ENCODE assay signal across 15 cellular contexts in genomic region chr1:21929951-21930615, GRCh38. TPM values are rescaled to one million over a fixed set of nuclear protein-coding genes. Genes with fewer than 3 reads are reported as not detected.
DNase-seq lines count a peak whose midpoint lies in the region; ATAC-seq and TF ChIP-seq lines count a peak whose summit lies in the region.
"Had no signal": no experiment of that assay in that cellular context is flagged by ENCODE, and none has a peak within 500 bp of the region (broad histone marks: within the 10 kb centered on the region; RNA-seq: fewer than 3 reads in every experiment).

No MANE protein-coding gene starts in this region.

- intact Hi-C loops in esophagus muscularis mucosa (cut with DNase I), result no loop called here

- H3K4me3 ChIP-seq in esophagus muscularis mucosa (no peak overlapping the region), upper lobe of left lung (no peak overlapping the region)

- WGBS in esophagus muscularis mucosa, result 52% methylated on average over 10 of the region's 10 CpGs
- WGBS in upper lobe of left lung, 2 donors, result 71 to 72% methylated on average over 10 of the region's 10 CpGs

- H3K27ac Mint-ChIP-seq in WTC11, result peak overlapping the region; percentile 83; the same call in 1 of the 2 replicates
- H3K27ac Mint-ChIP-seq in neural crest cell (ENCODE audit: unreplicated experiment), result peak overlapping the region; percentile 85

- ATAC-seq in WTC11, result no peak
- ATAC-seq in upper lobe of left lung (ENCODE audit: low FRiP score in 2 of 2), result no peak
- ATAC-seq in HG02623 (IDR thresholded peaks at IDR 0.05; ENCODE audit: unreplicated experiment), result no peak
- ATAC-seq: activated T-cell treated with anti-CD3 and anti-CD28 coated beads, Interleukin-2, amount 50 U/mL, for 4 hours had no signal

- CTCF ChIA-PET in WTC11 (lab: Charles Lee), result interaction anchor here (0.7 kb wide), 1 partner anchor 567 kb away, joined by 3 read pairs; no protein-coding TSS in a partner anchor

- POLR2A ChIA-PET in WTC11 (lab: Charles Lee), result no interaction called here

- H3K27me3 ChIP-seq in esophagus muscularis mucosa (no peaks in the 10 kb centered on the region), upper lobe of left lung (no peaks in the 10 kb centered on the region)

- H3K4me3 Mint-ChIP-seq in WTC11 (no peak overlapping the region), neural crest cell (no peak overlapping the region)
- H3K4me3 Mint-ChIP-seq: activated T-cell treated with anti-CD3 and anti-CD28 coated beads, Interleukin-2, amount 50 U/mL, for 4 hours had no signal

- H3K9me3 ChIP-seq in esophagus muscularis mucosa, result no peaks in the 10 kb centered on the region
- no peaks in the 10 kb centered on the region for H3K9me3 ChIP-seq in upper lobe of left lung
- H3K9me3 ChIP-seq: neutrophil had no signal

- no peaks in the 10 kb centered on the region for H3K27me3 Mint-ChIP-seq in WTC11 (ENCODE audit: low read depth)
- no peaks in the 10 kb centered on the region for H3K27me3 Mint-ChIP-seq in neural crest cell (ENCODE audit: low read depth)

- TF ChIP-seq POLR2A in esophagus muscularis mucosa (IDR thresholded peaks at IDR 0.05; ENCODE audit: low read depth) (no peak), upper lobe of left lung (IDR thresholded peaks at IDR 0.05) (no peak)

- TF ChIP-seq EP300 in esophagus muscularis mucosa (IDR thresholded peaks at IDR 0.05), result no peak
- no peak for TF ChIP-seq EP300 in upper lobe of left lung (IDR thresholded peaks at IDR 0.05)

- H3K4me1 Mint-ChIP-seq in WTC11 (peaks cover 38% of the 10 kb centered on the region), neural crest cell (peaks cover 32% of the 10 kb centered on the region)

- H3K4me1 ChIP-seq in esophagus muscularis mucosa (peaks cover 86 to 100% (median 100%) of the 10 kb centered on the region in 4 donors), upper lobe of left lung (peaks cover 72 to 78% (median 76%) of the 10 kb centered on the region in 4 donors)

- peaks cover 6% of the 10 kb centered on the region; the same call in 1 of the 2 replicates for H3K36me3 Mint-ChIP-seq in WTC11
- H3K36me3 Mint-ChIP-seq in neural crest cell (ENCODE audit: low read depth), result no peaks in the 10 kb centered on the region

- TF ChIP-seq CTCF in WTC11 (IDR thresholded peaks at IDR 0.05), result no peak
- TF ChIP-seq CTCF in esophagus muscularis mucosa (IDR thresholded peaks at IDR 0.05), result no peak
- TF ChIP-seq CTCF in neural crest cell (conservative IDR thresholded peaks at IDR 0.05), result no peak
- TF ChIP-seq CTCF in upper lobe of left lung (IDR thresholded peaks at IDR 0.05), result no peak

- H3K27ac ChIP-seq in esophagus muscularis mucosa (replicated peaks in 1 of 4) (peak overlapping the region; percentile 93 to 99 (median 98)), upper lobe of left lung (peak overlapping the region; percentile 86 to 88 (median 88))
- H3K27ac ChIP-seq: neutrophil, VCaP had no signal

- H3K9me3 Mint-ChIP-seq in WTC11 (no peaks in the 10 kb centered on the region), neural crest cell (no peaks in the 10 kb centered on the region)
- H3K9me3 Mint-ChIP-seq: activated T-cell treated with anti-CD3 and anti-CD28 coated beads, Interleukin-2, amount 50 U/mL, for 4 hours had no signal

- H3K36me3 ChIP-seq in esophagus muscularis mucosa (peaks cover 0 to 7% (median 3%) of the 10 kb centered on the region in 4 donors), upper lobe of left lung (no peaks in the 10 kb centered on the region)
- H3K36me3 ChIP-seq: neutrophil had no signal

- DNase-seq in WTC11 (ENCODE audit: low spot score), result no peak
- no peak for DNase-seq in esophagus muscularis mucosa (ENCODE audit: extremely low spot score)
- DNase-seq in neural crest cell (ENCODE audit: low read depth, low spot score), result no peak
- no peak for DNase-seq in upper lobe of left lung
- DNase-seq in iPS-NIHi7 (ENCODE audit: extremely low spot score), result no peak
- DNase-seq in anterior cingulate cortex (lab: John Stamatoyannopoulos, UW), result no peak
- DNase-seq: activated T-cell treated with anti-CD3 and anti-CD28 coated beads, Interleukin-2, amount 50 U/mL, for 4 hours; MM.1S; NCI-H446; RPMI8226; stimulated activated CD4-positive, alpha-beta T cell treated with anti-CD3 and anti-CD28 coated beads, Interleukin-2, amount 100 ng/mL, for 24 hours; stimulated activated naive CD4-positive, alpha-beta T cell had no signal

TF ChIP-seq in WTC11, 78 proteins besides CTCF, POLR2A, EP300 and RAD21:
- TF ChIP-seq MAX (CRISPR knock-in tag; IDR thresholded peaks at IDR 0.05) (no peak), ZNF232 (CRISPR knock-in tag; IDR thresholded peaks at IDR 0.05) (no peak), ZNF219 (CRISPR knock-in tag; IDR thresholded peaks at IDR 0.05; ENCODE audit: borderline replicate concordance) (no peak), JAZF1 (CRISPR knock-in tag; IDR thresholded peaks at IDR 0.05) (no peak), ZNF416 (CRISPR knock-in tag; IDR thresholded peaks at IDR 0.05) (no peak), ATF6 (CRISPR knock-in tag; IDR thresholded peaks at IDR 0.05) (no peak)
TF ChIP-seq in WTC11: peak in this region for 0.

RNA-seq across cellular contexts. Expression of gene HSPG2, which starts 7.0 kb away (rescaled TPM):
- total RNA-seq in WTC11 (2021) (120 to 127 TPM (median 120 TPM) in 3 replicates), esophagus muscularis mucosa (1,000 to 10,000 TPM in 1 of 4 donors, 100 to 1,000 TPM in 3; 414 to 1,199 (median 595) TPM), neural crest cell (101 and 103 TPM in 2 replicates), upper lobe of left lung (100 to 1,000 TPM; 104 to 433 (median 227) TPM)

RNA-seq across cellular contexts. Expression of gene CELA3B, which starts 46.7 kb away (rescaled TPM):
- total RNA-seq in WTC11 (2021) (4.4 to 6.7 TPM (median 5.0 TPM) in 3 replicates), esophagus muscularis mucosa (not detected), neural crest cell (not detected in 2 replicates), upper lobe of left lung (1 to 10 TPM in 2 of 6 donors, not detected in 4; 5.3 to 9.7 TPM)
